ENCODE assay signal across 8 cellular contexts in genomic region chr5:180860887-180861822, GRCh38. TPM values are rescaled to one million over a fixed set of nuclear protein-coding genes. Genes with fewer than 3 reads are reported as not detected.
A peak's percentile ranks its signal among the peaks of the same experiment; 100 is the strongest.
DNase-seq lines count a peak whose midpoint lies in the region; ATAC-seq and TF ChIP-seq lines count a peak whose summit lies in the region.

Gene ZFP62 (minus strand): TSS chr5:180861276. CDS start chr5:180861219, 57 bp downstream.

- no peaks in the 10 kb centered on the region for H4K20me1 ChIP-seq in BLaER1 treated with 17β-estradiol and CSF1 and Interleukin-3, amounts not matched to agents 10 nM and 100 nM

- peak; percentile 85 for ATAC-seq in GM19328 (IDR thresholded peaks at IDR 0.05; ENCODE audit: unreplicated experiment)
- ATAC-seq in HG03469 (IDR thresholded peaks at IDR 0.05; ENCODE audit: unreplicated experiment) = peak; percentile 64
- ATAC-seq in left lung = peak; percentile 96

- peak within 1 kb of the TSS; percentile 72 to 97 (median 90) for H3K4me3 ChIP-seq in BLaER1 treated with 17β-estradiol and CSF1 and Interleukin-3, amounts not matched to agents 10 nM and 100 nM
- peak within 1 kb of the TSS; percentile 89 to 99 for H3K4me3 ChIP-seq in left lung

- peak within 1 kb of the TSS; percentile 92 for H3K27ac Mint-ChIP-seq in activated CD4-positive, alpha-beta T cell treated with anti-CD3 and anti-CD28 coated beads, Interleukin-2, amount 10 ng/mL, durations not matched to agents 7 days and 5 days

- H3K9me3 Mint-ChIP-seq in activated CD4-positive, alpha-beta T cell treated with anti-CD3 and anti-CD28 coated beads, Interleukin-2, amount 10 ng/mL, durations not matched to agents 7 days and 5 days = no peaks in the 10 kb centered on the region

- peaks cover 3 to 18% (median 8%) of the 10 kb centered on the region in 11 experiments; a peak in 15 of 22 replicates for H3K36me3 ChIP-seq in BLaER1 treated with 17β-estradiol and CSF1 and Interleukin-3, amounts not matched to agents 10 nM and 100 nM
- H3K36me3 ChIP-seq in left lung = peaks cover 0 to 7% of the 10 kb centered on the region in 2 donors

- CTCF ChIA-PET in activated CD4-positive, alpha-beta T cell treated with anti-CD3 and anti-CD28 coated beads, Interleukin-2, amount 10 ng/mL, durations not matched to agents 7 days and 5 days (lab: Charles Lee) = interaction anchor here (1.0 to 2.5 kb wide), 3 partner anchors 11 to 48 kb away, joined by 3 to 6 read pairs (median 4); no protein-coding TSS in a partner anchor

- H3K4me3 Mint-ChIP-seq in activated CD4-positive, alpha-beta T cell treated with anti-CD3 and anti-CD28 coated beads, Interleukin-2, amount 10 ng/mL, durations not matched to agents 7 days and 5 days = peak within 1 kb of the TSS; percentile 95

- TF ChIP-seq CTCF in left lung (IDR thresholded peaks at IDR 0.05) = peak in 1 of 2 donors; percentile 33

- H3K27me3 Mint-ChIP-seq in activated CD4-positive, alpha-beta T cell treated with anti-CD3 and anti-CD28 coated beads, Interleukin-2, amount 10 ng/mL, durations not matched to agents 7 days and 5 days = peaks cover 5% of the 10 kb centered on the region

- H3K9ac ChIP-seq in BLaER1 treated with 17β-estradiol and CSF1 and Interleukin-3, amounts not matched to agents 10 nM and 100 nM = peak within 1 kb of the TSS; percentile 90 to 95 (median 92)

- intact Hi-C loops in left lung (cut with DNase I) = loop anchor here in 1 of 2 donors (5.0 kb wide), 1 partner anchor 74 kb away; no protein-coding TSS in a partner anchor

- H3K4me1 ChIP-seq in BLaER1 treated with 17β-estradiol and CSF1 and Interleukin-3, amounts not matched to agents 10 nM and 100 nM = peaks cover 0 to 32% (median 14%) of the 10 kb centered on the region in 10 experiments; a peak in 19 of 20 replicates
- peaks cover 4 to 18% of the 10 kb centered on the region in 2 donors for H3K4me1 ChIP-seq in left lung

- DNase-seq in NCI-H526 (lab: John Stamatoyannopoulos, UW) (peak; percentile 90 to 96), cortex of kidney (lab: John Stamatoyannopoulos, UW) (peak; percentile 24), left lung (peak; percentile 91 to 99)
- peak; percentile 87 for DNase-seq in activated CD4-positive, alpha-beta T cell treated with anti-CD3 and anti-CD28 coated beads, Interleukin-2, amount 10 ng/mL, durations not matched to agents 7 days and 5 days
- peak; percentile 73 for DNase-seq in stimulated activated CD4-positive, alpha-beta T cell treated with anti-CD3 and anti-CD28 coated beads, Interleukin-2, amount 100 ng/mL, for 4 hours (ENCODE audit: low read depth)

- no peaks in the 10 kb centered on the region for H3K27me3 ChIP-seq in BLaER1 treated with 17β-estradiol and CSF1 and Interleukin-3, amounts not matched to agents 10 nM and 100 nM
- no peaks in the 10 kb centered on the region for H3K27me3 ChIP-seq in left lung

- H3K9me3 ChIP-seq in BLaER1 treated with 17β-estradiol and CSF1 and Interleukin-3, amounts not matched to agents 10 nM and 100 nM (replicated peaks in 1 of 11) = no peaks in the 10 kb centered on the region
- H3K9me3 ChIP-seq in left lung = no peaks in the 10 kb centered on the region

- peak within 1 kb of the TSS; percentile 86 to 96 (median 94) for H3K27ac ChIP-seq in BLaER1 treated with 17β-estradiol and CSF1 and Interleukin-3, amounts not matched to agents 10 nM and 100 nM
- H3K27ac ChIP-seq in left lung = peak within 1 kb of the TSS; percentile 90 to 91

- POLR2A ChIA-PET in activated CD4-positive, alpha-beta T cell treated with anti-CD3 and anti-CD28 coated beads, Interleukin-2, amount 10 ng/mL, durations not matched to agents 7 days and 5 days (lab: Charles Lee) = no interaction called here

- peaks cover 22% of the 10 kb centered on the region for H3K36me3 Mint-ChIP-seq in activated CD4-positive, alpha-beta T cell treated with anti-CD3 and anti-CD28 coated beads, Interleukin-2, amount 10 ng/mL, durations not matched to agents 7 days and 5 days (ENCODE audit: low read depth)

- peak within 1 kb of the TSS; percentile 89 to 95 (median 93) for H3K4me2 ChIP-seq in BLaER1 treated with 17β-estradiol and CSF1 and Interleukin-3, amounts not matched to agents 10 nM and 100 nM

- peaks cover 19% of the 10 kb centered on the region for H3K4me1 Mint-ChIP-seq in activated CD4-positive, alpha-beta T cell treated with anti-CD3 and anti-CD28 coated beads, Interleukin-2, amount 10 ng/mL, durations not matched to agents 7 days and 5 days

RNA-seq across cellular contexts. Expression of gene ZFP62, which starts in this region (rescaled TPM):
- total RNA-seq in activated CD4-positive, alpha-beta T cell treated with anti-CD3 and anti-CD28 coated beads, Interleukin-2, amount 10 ng/mL, durations not matched to agents 7 days and 5 days = 10 to 100 TPM; 35.6 to 36.5 TPM
- 10 to 100 TPM; 21.4 to 22.1 TPM for total RNA-seq in left lung

Comparison
In these comparisons a context has a peak if more than half of its experiments do, and no peak if none do; other contexts are left out.
1. Peak in every context shown above with its lines: DNase-seq, ATAC-seq, H3K4me3 ChIP-seq and H3K27ac ChIP-seq.
2. DNase-seq: peak in every context shown above with its lines; median percentile 95 in left lung; 93 in NCI-H526; 87 in activated CD4-positive, alpha-beta T cell treated with anti-CD3 and anti-CD28 coated beads, Interleukin-2, amount 10 ng/mL, durations not matched to agents 7 days and 5 days; 73 in stimulated activated CD4-positive, alpha-beta T cell treated with anti-CD3 and anti-CD28 coated beads, Interleukin-2, amount 100 ng/mL, for 4 hours; 24 in cortex of kidney.